Comparison of ENCODE assay signal across 2 cellular contexts in genomic region chr17:82450357-82451106, GRCh38.
TF ChIP-seq lines count a peak whose summit lies in the region.

Gene CYBC1, minus strand, starts transcription at chr17:82450752. Its CDS starts 1,498 bp downstream, at chr17:82449254.

TF ChIP-seq in A549, 52 proteins besides CTCF, POLR2A, EP300 and RAD21 (continued from another document):
- TF ChIP-seq MAFK (IDR thresholded peaks at IDR 0.05; ENCODE audit: partially characterized antibody) (no peak), HOXB5 (CRISPR knock-in tag; IDR thresholded peaks at IDR 0.05) (0 out of 2 replicates have a peak, but pooled peaks have one; percentile 50), RNF2 (IDR thresholded peaks at IDR 0.05; ENCODE audit: borderline replicate concordance, low read depth) (no peak), E2F6 (IDR thresholded peaks at IDR 0.05; ENCODE audit: borderline replicate concordance, low read depth) (peak; percentile 63)

TF ChIP-seq in WTC11, 78 proteins besides CTCF, POLR2A, EP300 and RAD21 (continued from another document):
- peak; percentile 67; the same call in 1 of the 2 replicates for TF ChIP-seq ARID4B (CRISPR knock-in tag; IDR thresholded peaks at IDR 0.05; ENCODE audit: borderline replicate concordance)
- TF ChIP-seq TEAD4 (CRISPR knock-in tag; IDR thresholded peaks at IDR 0.05) = peak; percentile 59; the same call in 1 of the 2 replicates
- 0 out of 2 replicates have a peak, but pooled peaks have one; percentile 16 for TF ChIP-seq ZNF317 (CRISPR knock-in tag; IDR thresholded peaks at IDR 0.05; ENCODE audit: borderline replicate concordance, low read depth)
- TF ChIP-seq TEAD1 (CRISPR knock-in tag; IDR thresholded peaks at IDR 0.05) = peak; percentile 54; the same call in 1 of the 2 replicates
- no peak for TF ChIP-seq RELA (CRISPR knock-in tag; IDR thresholded peaks at IDR 0.05; ENCODE audit: borderline replicate concordance)
- peak; percentile 59; the same call in 1 of the 2 replicates for TF ChIP-seq MAX (CRISPR knock-in tag; IDR thresholded peaks at IDR 0.05)
- peak; percentile 100 for TF ChIP-seq ETV6 (CRISPR knock-in tag; IDR thresholded peaks at IDR 0.05)
- no peak for TF ChIP-seq JAZF1 (CRISPR knock-in tag; IDR thresholded peaks at IDR 0.05)
- 0 out of 2 replicates have a peak, but pooled peaks have one; percentile 21 for TF ChIP-seq ZNF219 (CRISPR knock-in tag; IDR thresholded peaks at IDR 0.05; ENCODE audit: borderline replicate concordance)
- 0 out of 2 replicates have a peak, but pooled peaks have one; percentile 52 for TF ChIP-seq NR3C1 (CRISPR knock-in tag; conservative IDR thresholded peaks at IDR 0.05; ENCODE audit: low read depth)
- TF ChIP-seq JUN (CRISPR knock-in tag; IDR thresholded peaks at IDR 0.05) = peak; percentile 81
- TF ChIP-seq GABPB1 (CRISPR knock-in tag; IDR thresholded peaks at IDR 0.05) = peak; percentile 62
- no peak for TF ChIP-seq ERG (CRISPR knock-in tag; IDR thresholded peaks at IDR 0.05)
- peak; percentile 70; the same call in 1 of the 2 replicates for TF ChIP-seq E2F4 (CRISPR knock-in tag; IDR thresholded peaks at IDR 0.05; ENCODE audit: borderline replicate concordance, low read depth)
- TF ChIP-seq ZNF671 (CRISPR knock-in tag; IDR thresholded peaks at IDR 0.05) = no peak
- peak; percentile 56; the same call in 1 of the 2 replicates for TF ChIP-seq ZBTB43 (CRISPR knock-in tag; IDR thresholded peaks at IDR 0.05)
- no peak for TF ChIP-seq CDX4 (CRISPR knock-in tag; IDR thresholded peaks at IDR 0.05; ENCODE audit: borderline replicate concordance)
- peak; percentile 57 for TF ChIP-seq ZNF423 (CRISPR knock-in tag; IDR thresholded peaks at IDR 0.05)
- no peak for TF ChIP-seq AFF4 (CRISPR knock-in tag; IDR thresholded peaks at IDR 0.05; ENCODE audit: borderline replicate concordance)
- peak; percentile 48; the same call in 1 of the 2 replicates for TF ChIP-seq ESRRA (CRISPR knock-in tag; IDR thresholded peaks at IDR 0.05; ENCODE audit: borderline replicate concordance)
- peak; percentile 82 for TF ChIP-seq FOXP4 (CRISPR knock-in tag; IDR thresholded peaks at IDR 0.05)
